Comparison of ENCODE assay signal across 28 cellular contexts in genomic region chr15:87843312-87843711, GRCh38.
"Had no signal": no experiment of that assay in that cellular context is flagged by ENCODE, and none has a peak within 500 bp of the region (broad histone marks: within the 10 kb centered on the region; RNA-seq: fewer than 3 reads in every experiment).

No MANE protein-coding gene starts in this region.

- H3K4me1 Mint-ChIP-seq: activated CD4-positive, alpha-beta T cell treated with anti-CD3 and anti-CD28 coated beads for 36 hours; activated CD4-positive, alpha-beta T cell treated with anti-CD3 and anti-CD28 coated beads, Interleukin-2, amount 10 ng/mL, durations not matched to agents 24 days and 14 days; activated CD8-positive, alpha-beta memory T cell treated with anti-CD3 and anti-CD28 coated beads, Interleukin-2, amount 10 ng/mL, durations not matched to agents 7 days and 5 days; activated naive CD4-positive, alpha-beta T cell treated with anti-CD3 and anti-CD28 coated beads, Interleukin-2, amount 50 U/mL, for 24 hours; activated naive CD8-positive, alpha-beta T cell treated with anti-CD3 and anti-CD28 coated beads for 36 hours; activated naive CD8-positive, alpha-beta T cell treated with anti-CD3 and anti-CD28 coated beads, Interleukin-2, amount 50 U/mL, for 24 hours had no signal

- H3K9me3 ChIP-seq: adrenal gland, body of pancreas, colonic mucosa, esophagus squamous epithelium, gastroesophageal sphincter had no signal

- H3K27ac Mint-ChIP-seq: activated CD4-positive, alpha-beta memory T cell treated with anti-CD3 and anti-CD28 coated beads for 36 hours; activated CD4-positive, alpha-beta T cell treated with anti-CD3 and anti-CD28 coated beads for 36 hours; activated CD4-positive, alpha-beta T cell treated with anti-CD3 and anti-CD28 coated beads, Interleukin-2, amount 10 ng/mL, durations not matched to agents 24 days and 14 days; activated CD8-positive, alpha-beta memory T cell treated with anti-CD3 and anti-CD28 coated beads, Interleukin-2, amount 10 ng/mL, durations not matched to agents 7 days and 5 days; activated CD8-positive, alpha-beta T cell treated with anti-CD3 and anti-CD28 coated beads, Interleukin-2, amount 10 ng/mL, durations not matched to agents 7 days and 5 days; activated naive CD4-positive, alpha-beta T cell treated with anti-CD3 and anti-CD28 coated beads for 36 hours; activated naive CD4-positive, alpha-beta T cell treated with anti-CD3 and anti-CD28 coated beads, Interleukin-2, amount 50 U/mL, for 24 hours; activated naive CD8-positive, alpha-beta T cell treated with anti-CD3 and anti-CD28 coated beads for 36 hours; activated naive CD8-positive, alpha-beta T cell treated with anti-CD3 and anti-CD28 coated beads, Interleukin-2, amount 50 U/mL, for 24 hours; activated T-helper 1 cell treated with anti-CD3 and anti-CD28 coated beads, Interleukin-12 subunit alpha, Interleukin-12 subunit beta, Interleukin-2, Interleukin-4 antibody, amounts not matched to agents 30 ng/mL and 10 ng/mL and 1 ng/mL, durations not matched to agents 14 hours and 24 hours and 36 hours; activated T-helper 2 cell treated with anti-CD3 and anti-CD28 coated beads, Interferon-gamma antibody, Interleukin-2, Interleukin-4, amounts not matched to agents 10 μg/mL and 5 μg/mL and 100 μg/mL, durations not matched to agents 14 hours and 24 hours and 36 hours had no signal

- H3K27me3 Mint-ChIP-seq: activated CD4-positive, alpha-beta memory T cell treated with anti-CD3 and anti-CD28 coated beads for 36 hours; activated CD4-positive, alpha-beta T cell treated with anti-CD3 and anti-CD28 coated beads, Interleukin-2, amount 10 ng/mL, durations not matched to agents 24 days and 14 days; activated CD8-positive, alpha-beta memory T cell treated with anti-CD3 and anti-CD28 coated beads, Interleukin-2, amount 10 ng/mL, durations not matched to agents 7 days and 5 days; activated naive CD4-positive, alpha-beta T cell treated with anti-CD3 and anti-CD28 coated beads, Interleukin-2, amount 50 U/mL, for 24 hours; activated naive CD8-positive, alpha-beta T cell treated with anti-CD3 and anti-CD28 coated beads, Interleukin-2, amount 50 U/mL, for 24 hours had no signal

- H3K36me3 ChIP-seq: adrenal gland, colonic mucosa, esophagus squamous epithelium, gastroesophageal sphincter had no signal

- H3K9me3 Mint-ChIP-seq: activated CD4-positive, alpha-beta memory T cell treated with anti-CD3 and anti-CD28 coated beads for 36 hours; activated CD4-positive, alpha-beta T cell treated with anti-CD3 and anti-CD28 coated beads, Interleukin-2, amount 10 ng/mL, durations not matched to agents 24 days and 14 days; activated naive CD4-positive, alpha-beta T cell treated with anti-CD3 and anti-CD28 coated beads, Interleukin-2, amount 50 U/mL, for 24 hours; activated naive CD8-positive, alpha-beta T cell treated with anti-CD3 and anti-CD28 coated beads, Interleukin-2, amount 50 U/mL, for 24 hours; activated T-helper 1 cell treated with anti-CD3 and anti-CD28 coated beads, Interleukin-12 subunit alpha, Interleukin-12 subunit beta, Interleukin-2, Interleukin-4 antibody, amounts not matched to agents 30 ng/mL and 10 ng/mL and 1 ng/mL, durations not matched to agents 14 hours and 24 hours and 36 hours; activated T-helper 2 cell treated with anti-CD3 and anti-CD28 coated beads, Interferon-gamma antibody, Interleukin-2, Interleukin-4, amounts not matched to agents 10 μg/mL and 5 μg/mL and 100 μg/mL, durations not matched to agents 14 hours and 24 hours and 36 hours had no signal

- H3K4me3 ChIP-seq: adrenal gland, body of pancreas, colonic mucosa, esophagus squamous epithelium, gastroesophageal sphincter had no signal

- ATAC-seq: activated CD4-positive, alpha-beta T cell treated with anti-CD3 and anti-CD28 coated beads for 36 hours; activated CD8-positive, alpha-beta memory T cell treated with anti-CD3 and anti-CD28 coated beads, Interleukin-2, amount 10 ng/mL, durations not matched to agents 7 days and 5 days; activated CD8-positive, alpha-beta T cell treated with anti-CD3 and anti-CD28 coated beads, Interleukin-2, amount 10 ng/mL, durations not matched to agents 7 days and 5 days; activated naive CD8-positive, alpha-beta T cell treated with anti-CD3 and anti-CD28 coated beads, Interleukin-2, amount 50 U/mL, for 24 hours; body of pancreas; gastroesophageal sphincter had no signal

- H3K27me3 ChIP-seq: adrenal gland, body of pancreas, colonic mucosa, esophagus squamous epithelium, gastroesophageal sphincter had no signal

- H3K27ac ChIP-seq: adrenal gland, body of pancreas, colonic mucosa, epithelial cell of prostate, esophagus squamous epithelium, gastroesophageal sphincter had no signal

- DNase-seq: activated CD4-positive, alpha-beta memory T cell treated with anti-CD3 and anti-CD28 coated beads for 36 hours; activated CD4-positive, alpha-beta T cell treated with anti-CD3 and anti-CD28 coated beads for 36 hours; activated CD4-positive, alpha-beta T cell treated with anti-CD3 and anti-CD28 coated beads, Interleukin-2, amount 10 ng/mL, durations not matched to agents 24 days and 14 days; activated CD4-positive, CD25-positive, alpha-beta regulatory T cell; activated CD4-positive, CD25-positive, alpha-beta regulatory T cell treated with anti-CD3 and anti-CD28 coated beads, Interleukin-2, amount 50 U/mL, for 72 hours; activated CD8-positive, alpha-beta memory T cell treated with anti-CD3 and anti-CD28 coated beads, Interleukin-2, amount 10 ng/mL, durations not matched to agents 7 days and 5 days; activated CD8-positive, alpha-beta memory T cell treated with anti-CD3 and anti-CD28 coated beads, Interleukin-2, amount 50 U/mL, for 4 hours; activated CD8-positive, alpha-beta T cell treated with anti-CD3 and anti-CD28 coated beads, Interleukin-2, amount 10 ng/mL, durations not matched to agents 7 days and 5 days; activated effector memory CD4-positive, alpha-beta T cell treated with anti-CD3 and anti-CD28 coated beads, Interleukin-2, amount 50 U/mL, for 16 hours; activated naive CD4-positive, alpha-beta T cell treated with anti-CD3 and anti-CD28 coated beads for 36 hours; activated naive CD8-positive, alpha-beta T cell treated with anti-CD3 and anti-CD28 coated beads for 36 hours; activated naive CD8-positive, alpha-beta T cell treated with anti-CD3 and anti-CD28 coated beads, Interleukin-2, amount 50 U/mL, for 24 hours; activated T-cell treated with anti-CD3 and anti-CD28 coated beads, Interleukin-2, amount 50 U/mL, for 1 hour; activated T-cell treated with anti-CD3 and anti-CD28 coated beads, Interleukin-2, amount 50 U/mL, for 48 hours; adrenal gland; amygdala; aorta; body of pancreas; colonic mucosa; effector CD8-positive, alpha-beta T cell; esophagus squamous epithelium; foreskin melanocyte; T-helper 2 cell had no signal

- H3K4me3 Mint-ChIP-seq: activated CD4-positive, alpha-beta memory T cell treated with anti-CD3 and anti-CD28 coated beads for 36 hours; activated CD4-positive, alpha-beta T cell treated with anti-CD3 and anti-CD28 coated beads for 36 hours; activated CD4-positive, alpha-beta T cell treated with anti-CD3 and anti-CD28 coated beads, Interleukin-2, amount 10 ng/mL, durations not matched to agents 24 days and 14 days; activated CD8-positive, alpha-beta memory T cell treated with anti-CD3 and anti-CD28 coated beads, Interleukin-2, amount 10 ng/mL, durations not matched to agents 7 days and 5 days; activated CD8-positive, alpha-beta T cell treated with anti-CD3 and anti-CD28 coated beads, Interleukin-2, amount 10 ng/mL, durations not matched to agents 7 days and 5 days; activated naive CD4-positive, alpha-beta T cell treated with anti-CD3 and anti-CD28 coated beads for 36 hours; activated naive CD4-positive, alpha-beta T cell treated with anti-CD3 and anti-CD28 coated beads, Interleukin-2, amount 50 U/mL, for 24 hours; activated naive CD8-positive, alpha-beta T cell treated with anti-CD3 and anti-CD28 coated beads for 36 hours; activated naive CD8-positive, alpha-beta T cell treated with anti-CD3 and anti-CD28 coated beads, Interleukin-2, amount 50 U/mL, for 24 hours; activated T-helper 1 cell treated with anti-CD3 and anti-CD28 coated beads, Interleukin-12 subunit alpha, Interleukin-12 subunit beta, Interleukin-2, Interleukin-4 antibody, amounts not matched to agents 30 ng/mL and 10 ng/mL and 1 ng/mL, durations not matched to agents 14 hours and 24 hours and 36 hours had no signal

- H3K36me3 Mint-ChIP-seq: activated CD4-positive, alpha-beta memory T cell treated with anti-CD3 and anti-CD28 coated beads for 36 hours; activated CD8-positive, alpha-beta memory T cell treated with anti-CD3 and anti-CD28 coated beads, Interleukin-2, amount 10 ng/mL, durations not matched to agents 7 days and 5 days; activated naive CD4-positive, alpha-beta T cell treated with anti-CD3 and anti-CD28 coated beads, Interleukin-2, amount 50 U/mL, for 24 hours; activated naive CD8-positive, alpha-beta T cell treated with anti-CD3 and anti-CD28 coated beads for 36 hours had no signal

- H3K4me1 ChIP-seq: adrenal gland, body of pancreas, colonic mucosa, esophagus squamous epithelium, gastroesophageal sphincter had no signal
